In the genomic region with DNA sequence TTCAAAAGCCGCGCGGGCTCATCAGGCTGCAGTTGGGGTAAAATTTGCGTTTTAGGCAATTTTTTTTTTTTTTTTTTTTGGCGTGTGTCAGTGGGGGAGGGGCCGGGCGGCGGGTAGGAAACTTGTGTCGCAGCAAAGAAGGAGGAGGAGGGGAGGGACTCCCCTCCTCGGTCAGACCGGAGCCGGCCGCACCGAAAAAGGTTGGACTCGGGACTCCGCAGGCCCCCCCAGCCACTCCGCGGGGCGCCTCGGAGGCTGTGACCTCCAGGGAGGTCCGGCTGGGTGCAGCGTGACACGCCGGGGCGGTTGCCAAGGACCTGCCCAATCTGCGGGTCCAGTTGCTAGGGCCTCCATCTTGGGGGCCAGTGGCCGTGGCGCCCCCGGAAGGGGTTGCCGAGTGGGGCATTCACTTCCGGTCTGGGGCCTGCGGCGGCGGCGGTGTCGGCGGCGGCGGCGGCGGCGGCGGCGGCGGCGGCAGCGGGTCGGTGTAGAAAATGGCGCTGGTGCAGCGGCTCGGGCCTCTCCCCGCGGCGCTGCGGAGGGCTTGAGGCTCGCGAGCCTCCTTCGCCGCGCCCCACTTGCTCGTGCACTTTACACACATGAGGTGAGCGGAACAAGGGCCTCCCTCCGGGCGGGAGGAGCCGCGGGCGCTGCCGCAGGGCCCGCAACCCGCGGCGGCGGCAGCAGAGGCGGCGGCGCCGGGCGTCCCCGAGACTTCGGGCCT, we compare ENCODE assay signal across 8 cellular contexts.
DNase-seq lines count a peak whose midpoint lies in the region; ATAC-seq lines count a peak whose summit lies in the region.

TSS of gene TNRC6A (plus strand) at position 409 of the 724 bp plus-strand sequence. CDS start at position 600, 191 bp downstream.

- peaks cover 52% of the 10 kb centered on the region for H3K79me2 ChIP-seq in ACC112 (ENCODE audit: control insufficient read depth, insufficient read depth, low read length, unreplicated experiment)

- peak; percentile 93 for DNase-seq in NCI-H2227 (lab: John Stamatoyannopoulos, UW; ENCODE audit: unreplicated experiment)
- DNase-seq in activated CD4-positive, CD25-positive, alpha-beta regulatory T cell treated with anti-CD3 and anti-CD28 coated beads, Interleukin-2, amount 50 U/mL, for 16 hours (ENCODE audit: low read depth, low spot score) = peak; percentile 64
- DNase-seq in central memory CD4-positive, alpha-beta T cell = peak; percentile 76
- DNase-seq in iris pigment epithelial cell (ENCODE audit: low read depth) = peak; percentile 92
- peak; percentile 76 for DNase-seq in stimulated activated CD4-positive, alpha-beta T cell treated with anti-CD3 and anti-CD28 coated beads, Interleukin-12 subunit alpha, Interleukin-12 subunit beta, amount 100 ng/mL, for 4 hours

- no peaks in the 10 kb centered on the region for H3K27me3 ChIP-seq in ACC112 (ENCODE audit: insufficient read depth, low read length)

- H3K4me1 ChIP-seq in ACC112 (ENCODE audit: control insufficient read depth, insufficient read depth, low read length, unreplicated experiment) = peaks cover 41% of the 10 kb centered on the region

- peaks cover 25% of the 10 kb centered on the region for H3K36me3 ChIP-seq in ACC112 (ENCODE audit: insufficient read depth, low read length)

- ATAC-seq in GM18861 (IDR thresholded peaks at IDR 0.05; ENCODE audit: unreplicated experiment) (peak; percentile 74), HG03095 (IDR thresholded peaks at IDR 0.05; ENCODE audit: unreplicated experiment) (peak; percentile 85)

- H2AFZ ChIP-seq in ACC112 (ENCODE audit: low read length, unreplicated experiment) = peak within 1 kb of the TSS; percentile 93

- H3K27ac ChIP-seq in ACC112 (ENCODE audit: low read depth, low read length) = peak within 1 kb of the TSS; percentile 73

- peak within 1 kb of the TSS; percentile 98 for H3K4me3 ChIP-seq in ACC112 (ENCODE audit: low read depth, low read length)

Comparison
In these comparisons a context has a peak if more than half of its experiments do, and no peak if none do; other contexts are left out.
1. Peak in every context shown above with its lines: DNase-seq, ATAC-seq, H3K4me3 ChIP-seq and H3K27ac ChIP-seq.